ENCODE assay signal across 8 cellular contexts in the genomic region with DNA sequence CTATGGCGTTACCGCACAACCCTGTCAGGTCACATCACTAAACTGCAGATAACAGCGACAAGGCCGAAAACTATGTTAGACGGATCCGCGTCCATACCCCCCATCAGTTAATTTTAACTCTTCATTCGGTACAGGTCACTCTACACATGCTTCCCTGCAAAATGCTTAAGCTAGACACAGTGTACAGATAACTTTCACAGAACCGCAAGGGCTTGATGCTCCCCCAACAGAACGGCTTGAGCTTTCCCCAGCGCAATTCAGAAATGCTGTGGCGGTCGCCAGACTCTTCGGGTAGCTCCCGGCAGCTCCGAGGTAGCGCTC. TPM values are rescaled to one million over a fixed set of nuclear protein-coding genes. Genes with fewer than 3 reads are reported as not detected.
A peak's percentile ranks its signal among the peaks of the same experiment; 100 is the strongest.
DNase-seq lines count a peak whose midpoint lies in the region; ATAC-seq, FAIRE-seq and TF ChIP-seq lines count a peak whose summit lies in the region.

No MANE protein-coding gene starts in this region.

- H3K27ac ChIP-seq in AG04450 (ENCODE audit: low read depth, low read length), result no peak overlapping the region
- H3K27ac ChIP-seq in iPS-20b (ENCODE audit: low read length), result no peak overlapping the region
- H3K27ac ChIP-seq in substantia nigra (ENCODE audit: low read depth, low read length, poor library complexity, severe bottlenecking), result peak overlapping the region; percentile 82

- POLR2A ChIA-PET in AG04450 (lab: Yijun Ruan, JAX), result interaction anchor here (1.0 kb wide), 2 partner anchors 94 to 105 kb away, joined by 3 to 4 read pairs; no protein-coding TSS in a partner anchor

- H3K4me1 Mint-ChIP-seq in activated T-helper 17 cell treated with anti-CD3 and anti-CD28 coated beads, Interleukin-2, amount 50 U/mL, for 72 hours, result peaks cover 3% of the 10 kb centered on the region

- no peak for TF ChIP-seq CTCF in AG04450 (IDR thresholded peaks at IDR 0.05; ENCODE audit: low read depth, low read length)

- peaks cover 14% of the 10 kb centered on the region for H3K36me3 ChIP-seq in iPS-20b (ENCODE audit: insufficient read depth, low read depth, low read length)

- ATAC-seq in HG03342 (IDR thresholded peaks at IDR 0.05; ENCODE audit: unreplicated experiment) (peak; percentile 25), esophagus mucosa (no peak)
- peak; percentile 42 for ATAC-seq in activated T-helper 17 cell treated with anti-CD3 and anti-CD28 coated beads, Interleukin-2, amount 50 U/mL, for 72 hours (replicated peaks)

- peak overlapping the region; percentile 58 for H3K27ac Mint-ChIP-seq in activated T-helper 17 cell treated with anti-CD3 and anti-CD28 coated beads, Interleukin-2, amount 50 U/mL, for 72 hours

- no peaks in the 10 kb centered on the region for H3K9me3 Mint-ChIP-seq in activated T-helper 17 cell treated with anti-CD3 and anti-CD28 coated beads, Interleukin-2, amount 50 U/mL, for 72 hours

- H3K9ac ChIP-seq in iPS-20b (ENCODE audit: low read depth, low read length), result peak overlapping the region; percentile 98; the same call in 1 of the 2 replicates

- H3K9me3 ChIP-seq in AG04450 (ENCODE audit: control insufficient read depth, insufficient read depth, low read length) (no peaks in the 10 kb centered on the region), iPS-20b (ENCODE audit: insufficient read depth, low read depth, low read length) (no peaks in the 10 kb centered on the region)

- peaks cover 34% of the 10 kb centered on the region for H3K36me3 Mint-ChIP-seq in activated T-helper 17 cell treated with anti-CD3 and anti-CD28 coated beads, Interleukin-2, amount 50 U/mL, for 72 hours (ENCODE audit: low read depth)

- peak; percentile 61 for FAIRE-seq in GM19239 (lab: Jason Lieb, UNC)

- no peaks in the 10 kb centered on the region for H3K27me3 ChIP-seq in AG04450 (ENCODE audit: control insufficient read depth, insufficient read depth, low read length)
- H3K27me3 ChIP-seq in iPS-20b (ENCODE audit: insufficient read depth, low read length), result peaks cover 6% of the 10 kb centered on the region; the same call in 1 of the 2 replicates

- H3K27me3 Mint-ChIP-seq in activated T-helper 17 cell treated with anti-CD3 and anti-CD28 coated beads, Interleukin-2, amount 50 U/mL, for 72 hours, result no peaks in the 10 kb centered on the region

- CTCF ChIA-PET in AG04450 (lab: Charles Lee), result interaction anchor here (0.9 to 1.5 kb wide), 4 partner anchors 51 to 770 kb away, joined by 4 to 7 read pairs (median 4); no protein-coding TSS in a partner anchor

- DNase-seq in AG04450 (ENCODE audit: low read depth, low spot score), result no peak
- DNase-seq in GM19239 (ENCODE audit: insufficient read length, low spot score), result peak; percentile 5
- peak in 1 of 49 donors; percentile 31 for DNase-seq in substantia nigra (lab: John Stamatoyannopoulos, UW)
- DNase-seq in activated CD4-positive, CD25-positive, alpha-beta regulatory T cell treated with anti-CD3 and anti-CD28 coated beads, Interleukin-2, amount 50 U/mL, for 72 hours, result no peak

- peak overlapping the region; percentile 71 for H3K4me3 ChIP-seq in AG04450 (ENCODE audit: low read depth, low read length)
- peak overlapping the region; percentile 73 for H3K4me3 ChIP-seq in iPS-20b (ENCODE audit: low read length)

- H3K4me1 ChIP-seq in iPS-20b (ENCODE audit: insufficient read depth, low read length), result peaks cover 3% of the 10 kb centered on the region; the same call in 1 of the 2 replicates

- H3K4me3 Mint-ChIP-seq in activated T-helper 17 cell treated with anti-CD3 and anti-CD28 coated beads, Interleukin-2, amount 50 U/mL, for 72 hours, result peak overlapping the region; percentile 84

RNA-seq across cellular contexts. Expression of a gene that starts 0.3 kb away (rescaled TPM):
- polyA plus RNA-seq in AG04450 (2011; rRNA removed), result 14.5 and 22.1 TPM in 2 replicates
- polyA minus RNA-seq in AG04450 (2011; rRNA and poly(A)+ RNA removed), result 5.4 and 12.2 TPM in 2 replicates
- 10 to 100 TPM; 37.5 to 69.1 TPM for total RNA-seq in activated T-helper 17 cell treated with anti-CD3 and anti-CD28 coated beads, Interleukin-2, amount 50 U/mL, for 72 hours
- total RNA-seq in esophagus mucosa, result 46.2 TPM
